Comparison of ENCODE assay signal across 24 cellular contexts in the genomic region with DNA sequence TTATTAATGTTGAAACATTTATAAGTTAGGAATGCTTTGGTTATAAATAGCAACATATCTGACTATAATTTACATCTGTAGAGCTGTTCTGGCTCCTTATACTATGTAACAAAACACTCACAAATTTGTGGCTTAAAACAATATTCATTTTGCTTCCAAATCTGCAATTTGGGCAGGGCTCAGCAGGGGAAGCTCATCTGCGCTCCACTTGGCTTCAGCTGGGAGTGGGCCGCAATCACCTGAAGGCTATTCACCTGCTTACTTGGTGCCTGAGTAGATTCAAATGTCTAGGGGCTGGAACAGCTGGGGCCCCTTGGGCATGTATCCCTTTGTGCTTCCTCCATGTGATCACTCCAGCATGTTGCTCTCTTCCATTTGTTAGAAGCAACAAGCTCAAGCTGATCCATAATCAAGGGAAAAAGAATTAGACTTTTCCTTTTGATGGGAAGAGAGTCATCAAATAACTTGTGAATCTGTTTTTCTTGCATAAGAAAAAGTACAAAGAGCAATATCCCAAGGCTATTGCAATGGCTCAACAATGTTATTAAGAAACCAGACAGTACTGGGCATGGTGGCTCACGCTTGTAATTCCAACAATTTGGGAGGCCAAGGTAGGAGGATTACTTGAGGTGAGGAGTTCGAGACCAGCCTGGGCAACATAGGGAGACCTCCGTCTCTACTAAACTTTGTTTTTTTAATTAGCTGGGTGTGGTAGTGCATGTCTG. TPM values are rescaled to one million over a fixed set of nuclear protein-coding genes. Genes with fewer than 3 reads are reported as not detected.
DNase-seq lines count a peak whose midpoint lies in the region; ATAC-seq, FAIRE-seq and TF ChIP-seq lines count a peak whose summit lies in the region.
"Had no signal": no experiment of that assay in that cellular context is flagged by ENCODE, and none has a peak within 500 bp of the region (broad histone marks: within the 10 kb centered on the region; RNA-seq: fewer than 3 reads in every experiment).

No MANE protein-coding gene starts in this region.

- no peak for TF ChIP-seq RAD21 in HepG2 (CRISPR knock-in tag; IDR thresholded peaks at IDR 0.05)

- H3K9ac ChIP-seq in HepG2 (ENCODE audit: insufficient read depth, low read depth, low read length), result no peak overlapping the region
- H3K9ac ChIP-seq: BLaER1 treated with 17β-estradiol and CSF1 and Interleukin-3, amounts not matched to agents 10 nM and 100 nM had no signal

- WGBS in HepG2 (ENCODE audit: low lambda C conversion rate), result 40% methylated on average over 5 of the region's 5 CpGs

- no peak overlapping the region for H3K4me3 ChIP-seq in HepG2 (replicated peaks in 1 of 3; ENCODE audit: insufficient read depth in 1 of 3, low read depth in 2 of 3, low read length in 3 of 3)
- H3K4me3 ChIP-seq: A549; BLaER1 treated with 17β-estradiol and CSF1 and Interleukin-3, amounts not matched to agents 10 nM and 100 nM had no signal

- no peaks in the 10 kb centered on the region for H3K79me2 ChIP-seq in HepG2 (ENCODE audit: insufficient read depth, low read length)

- no peaks in the 10 kb centered on the region; a peak in 1 of 5 replicates for H3K27me3 ChIP-seq in HepG2 (ENCODE audit: control insufficient read depth in 1 of 2, insufficient read depth in 2 of 2, low read length in 2 of 2)
- H3K27me3 ChIP-seq: BE2C; BLaER1 treated with 17β-estradiol and CSF1 and Interleukin-3, amounts not matched to agents 10 nM and 100 nM had no signal

- DNase-seq in NCI-H69 (lab: John Stamatoyannopoulos, UW) (peak; percentile 43), HepG2 (ENCODE audit: low spot score) (no peak), mesenteric fat pad (ENCODE audit: low spot score) (peak; percentile 8), mucosa of gallbladder (ENCODE audit: low spot score) (no peak), HPDE6-E6E7 (ENCODE audit: extremely low spot score) (no peak), NCI-H187 treated with DMSO at 0.1 percent for 48 hours (lab: John Stamatoyannopoulos, UW) (no peak)
- DNase-seq: 8988T; ACHN; AML-193; BE2C; CD4-positive, alpha-beta T cell; CD8-positive, alpha-beta memory T cell; DMS 273 treated with DMSO at 0.1 percent for 48 hours; DMS53; DMS79 treated with DMSO at 0.1 percent for 48 hours; GF-D8; H7; HCEC 1CT had no signal

- in situ Hi-C loops in HepG2 (cut with HindIII; ENCODE audit: extremely low pct_ligation_motif_present, low pct_unique_long_range_greater_than_20kb), result no loop called here

- intact Hi-C loops in HepG2 (cut with micrococcal nuclease; ENCODE audit: unreplicated experiment), result no loop called here

- ATAC-seq in HepG2 (no peak), GM19023 (IDR thresholded peaks at IDR 0.05; ENCODE audit: unreplicated experiment) (no peak)
- ATAC-seq: A549 had no signal

- H2AFZ ChIP-seq in HepG2 (ENCODE audit: low read length), result no peak overlapping the region

- no peak for FAIRE-seq in HepG2 (lab: Jason Lieb, UNC)
- FAIRE-seq: A549, D721Med, GM12891, GM18507 had no signal

- TF ChIP-seq EP300 in HepG2 (IDR thresholded peaks at IDR 0.05; ENCODE audit: low read depth in 2 of 2, low read length in 2 of 2) (no peak), HepG2 (CRISPR knock-in tag; IDR thresholded peaks at IDR 0.05; ENCODE audit: borderline replicate concordance) (no peak)

- CTCF ChIA-PET in HepG2 (lab: Yijun Ruan, JAX; ENCODE audit: low intra/inter-chr PET ratio, low total read pairs), result no interaction called here

- H4K20me1 ChIP-seq in HepG2 (ENCODE audit: insufficient read depth, low read length), result no peaks in the 10 kb centered on the region
- H4K20me1 ChIP-seq: BLaER1 treated with 17β-estradiol and CSF1 and Interleukin-3, amounts not matched to agents 10 nM and 100 nM had no signal

- POLR2A ChIA-PET in HepG2 (lab: Yijun Ruan, JAX), result interaction anchor here (0.7 to 1.3 kb wide), 2 partner anchors 15 to 35 kb away, joined by 5 to 9 read pairs; partner anchors contain the start of gene CBR4

- no peaks in the 10 kb centered on the region for H3K36me3 ChIP-seq in HepG2 (replicated peaks in 1 of 2; ENCODE audit: control insufficient read depth in 1 of 2, insufficient read depth in 2 of 2, low read length in 2 of 2)
- H3K36me3 ChIP-seq: BE2C; BLaER1 treated with 17β-estradiol and CSF1 and Interleukin-3, amounts not matched to agents 10 nM and 100 nM had no signal

- no TSS peak for BruUV-seq in HepG2 (replicated peaks; lab: Mats Ljungman, UMichigan)

- no peak for TF ChIP-seq CTCF in HepG2 (CRISPR knock-in tag; IDR thresholded peaks at IDR 0.05)

- H3K4me1 ChIP-seq in HepG2 (ENCODE audit: insufficient read depth, low read length), result peaks cover 36% of the 10 kb centered on the region
- H3K4me1 ChIP-seq: A549; BLaER1 treated with 17β-estradiol and CSF1 and Interleukin-3, amounts not matched to agents 10 nM and 100 nM had no signal

- no peak overlapping the region for H3K4me2 ChIP-seq in HepG2 (ENCODE audit: low read depth, low read length)
- H3K4me2 ChIP-seq: A549; BLaER1 treated with 17β-estradiol and CSF1 and Interleukin-3, amounts not matched to agents 10 nM and 100 nM had no signal

- no peaks in the 10 kb centered on the region for H3K9me3 ChIP-seq in HepG2 (ENCODE audit: low read length)
- H3K9me3 ChIP-seq: A549; BE2C; BLaER1 treated with 17β-estradiol and CSF1 and Interleukin-3, amounts not matched to agents 10 nM and 100 nM had no signal

- TF ChIP-seq POLR2A in HepG2 (IDR thresholded peaks at IDR 0.05; ENCODE audit: insufficient read depth in 1 of 2, low read depth in 2 of 2, low read length in 2 of 2), result no peak

- H3K27ac ChIP-seq in HepG2 (ENCODE audit: extremely low read length, insufficient read depth, low read length), result no peak overlapping the region
- H3K27ac ChIP-seq: A549; BLaER1 treated with 17β-estradiol and CSF1 and Interleukin-3, amounts not matched to agents 10 nM and 100 nM had no signal

TF ChIP-seq in HepG2, 621 proteins besides CTCF, POLR2A, EP300 and RAD21:
- no peak for TF ChIP-seq RORA (CRISPR knock-in tag; IDR thresholded peaks at IDR 0.05)
- TF ChIP-seq ZNF331 (CRISPR knock-in tag; IDR thresholded peaks at IDR 0.05), result peak; percentile 73; the same call in 1 of the 2 replicates
- TF ChIP-seq FOXK1 (CRISPR knock-in tag; IDR thresholded peaks at IDR 0.05; ENCODE audit: borderline replicate concordance, low read depth), result no peak
- peak; percentile 33; the same call in 1 of the 2 replicates for TF ChIP-seq CEBPB (IDR thresholded peaks at IDR 0.05; ENCODE audit: borderline replicate concordance, low read depth, low read length)
- no peak for TF ChIP-seq RFX1 (IDR thresholded peaks at IDR 0.05)

RNA-seq across cellular contexts. Expression of gene CBR4, which starts 34.8 kb away (rescaled TPM):
- total RNA-seq in HepG2 (2016; rRNA removed; fragmentation: Illumina TruSeq; extraction: Trizol) (20.7 and 21.9 TPM in 2 replicates), mesenteric fat pad (14.7 TPM), mucosa of gallbladder (25.2 TPM)
- 7.2 and 7.4 TPM in 2 replicates for total RNA-seq in HepG2 (2016; cell fraction: cytosol; rRNA removed; fragmentation: Illumina TruSeq; extraction: Trizol; ENCODE audit: low read depth)
- 21.0 and 24.2 TPM in 2 replicates for total RNA-seq in HepG2 (2016; cell fraction: insoluble cytoplasmic fraction; rRNA removed; fragmentation: Illumina TruSeq; extraction: Trizol)
- total RNA-seq in HepG2 (2016; cell fraction: membrane; rRNA removed; fragmentation: Illumina TruSeq; extraction: Trizol), result 6.5 and 6.8 TPM in 2 replicates
- total RNA-seq in HepG2 (2016; cell fraction: nucleus; rRNA removed; fragmentation: Illumina TruSeq; extraction: Trizol), result 39.5 and 40.0 TPM in 2 replicates
- 6.9 and 7.3 TPM in 2 replicates for polyA plus RNA-seq in HepG2 (2011; rRNA removed)
- 1.9 and 2.8 TPM in 2 replicates for polyA plus RNA-seq in HepG2 (2011; cell fraction: cytosol; rRNA removed)
- 14.0 and 21.4 TPM in 2 replicates for polyA plus RNA-seq in HepG2 (2011; cell fraction: nucleus; rRNA removed)
- 9.3 and 12.6 TPM in 2 replicates for polyA plus RNA-seq in HepG2 (2012)
- 1.2 and 1.7 TPM in 2 replicates for polyA plus RNA-seq in HepG2 (2016; cell fraction: cytosol; fragmentation: Illumina TruSeq; extraction: Trizol; ENCODE audit: low read depth)
- polyA plus RNA-seq in HepG2 (2016; cell fraction: insoluble cytoplasmic fraction; fragmentation: Illumina TruSeq; extraction: Trizol; ENCODE audit: low read depth), result 17.1 and 20.0 TPM in 2 replicates
- 2.4 and 2.8 TPM in 2 replicates for polyA plus RNA-seq in HepG2 (2016; cell fraction: membrane; fragmentation: Illumina TruSeq; extraction: Trizol; ENCODE audit: low read depth)
- 30.7 and 35.3 TPM in 2 replicates for polyA plus RNA-seq in HepG2 (2016; cell fraction: nucleus; fragmentation: Illumina TruSeq; extraction: Trizol; ENCODE audit: insufficient read depth, low read depth)
- polyA minus RNA-seq in HepG2 (2011; rRNA and poly(A)+ RNA removed; ENCODE audit: low replicate concordance), result 4.0 and 4.6 TPM in 2 replicates
- 2.9 and 3.2 TPM in 2 replicates for polyA minus RNA-seq in HepG2 (2011; cell fraction: cytosol; rRNA and poly(A)+ RNA removed)
- 55.5 and 58.1 TPM in 2 replicates for polyA minus RNA-seq in HepG2 (2011; cell fraction: nucleus; rRNA and poly(A)+ RNA removed)

Comparison
In these comparisons a context has a peak if more than half of its experiments do, and no peak if none do; other contexts are left out.
1. DNase-seq: peak in NCI-H69 (single experiment) and mesenteric fat pad (single experiment); none in HepG2 (single experiment), mucosa of gallbladder (single experiment), HPDE6-E6E7 (single experiment) and NCI-H187 treated with DMSO at 0.1 percent for 48 hours (single experiment).